Comparison of ENCODE assay signal across 12 cellular contexts in genomic region chr5:161311141-161311708, GRCh38.
A peak's percentile ranks its signal among the peaks of the same experiment; 100 is the strongest.
DNase-seq lines count a peak whose midpoint lies in the region; ATAC-seq and TF ChIP-seq lines count a peak whose summit lies in the region.
"Had no signal": no experiment of that assay in that cellular context is flagged by ENCODE, and none has a peak within 500 bp of the region (broad histone marks: within the 10 kb centered on the region; RNA-seq: fewer than 3 reads in every experiment).

No MANE protein-coding gene starts in this region.

- H3K9me3 ChIP-seq in Peyer's patch (no peaks in the 10 kb centered on the region), thyroid gland (no peaks in the 10 kb centered on the region)

- H3K27ac ChIP-seq in Peyer's patch (no peak overlapping the region), thyroid gland (no peak overlapping the region)
- H3K27ac ChIP-seq: skin epidermis had no signal

- TF ChIP-seq POLR2A in Peyer's patch (IDR thresholded peaks at IDR 0.05), result no peak
- TF ChIP-seq POLR2A in thyroid gland (IDR thresholded peaks at IDR 0.05), result no peak

- DNase-seq in NCI-H1436 (lab: John Stamatoyannopoulos, UW), result no peak
- DNase-seq in Peyer's patch, result no peak
- no peak for DNase-seq in NOMO-1 (lab: John Stamatoyannopoulos, UW; ENCODE audit: unreplicated experiment in 2 of 2)
- DNase-seq in thyroid gland, result no peak
- DNase-seq: amygdala, EL had no signal

- WGBS in thyroid gland, 2 donors, result 92 to 98% methylated on average over 2 of the region's 2 CpGs

- H3K36me3 ChIP-seq in Peyer's patch (no peaks in the 10 kb centered on the region), thyroid gland (no peaks in the 10 kb centered on the region)

- no peaks in the 10 kb centered on the region for H3K4me1 ChIP-seq in Peyer's patch
- no peaks in the 10 kb centered on the region for H3K4me1 ChIP-seq in thyroid gland

- intact Hi-C loops in thyroid gland (cut with DNase I), result no loop called here

- ATAC-seq in GM18511 (IDR thresholded peaks at IDR 0.05; ENCODE audit: unreplicated experiment), result peak; percentile 85
- ATAC-seq in GM21360 (IDR thresholded peaks at IDR 0.05; ENCODE audit: unreplicated experiment), result peak; percentile 95
- peak; percentile 93 for ATAC-seq in HG02885 (IDR thresholded peaks at IDR 0.05; ENCODE audit: poor library complexity, unreplicated experiment)
- peak; percentile 94 for ATAC-seq in HG03469 (IDR thresholded peaks at IDR 0.05; ENCODE audit: unreplicated experiment)
- ATAC-seq: left lobe of liver had no signal

- H3K27me3 ChIP-seq in Peyer's patch (no peaks in the 10 kb centered on the region), thyroid gland (no peaks in the 10 kb centered on the region)

- no peak for TF ChIP-seq CTCF in Peyer's patch (IDR thresholded peaks at IDR 0.05)
- TF ChIP-seq CTCF in thyroid gland (IDR thresholded peaks at IDR 0.05), result no peak

- no peak overlapping the region for H3K4me3 ChIP-seq in Peyer's patch
- H3K4me3 ChIP-seq in thyroid gland (replicated peaks in 1 of 3), result no peak overlapping the region
- H3K4me3 ChIP-seq: skin epidermis had no signal
